Comparison of ENCODE assay signal across 8 cellular contexts in genomic region chr5:140639093-140639821, GRCh38. TPM values are rescaled to one million over a fixed set of nuclear protein-coding genes. Genes with fewer than 3 reads are reported as not detected.
DNase-seq lines count a peak whose midpoint lies in the region; ATAC-seq and TF ChIP-seq lines count a peak whose summit lies in the region.

TSS of gene TMCO6 (plus strand) at chr5:140639451. CDS start at chr5:140639528, 77 bp downstream.

- H3K4me3 ChIP-seq in GM23338: peak within 1 kb of the TSS; percentile 86

- 0 out of 2 replicates have a peak, but pooled peaks cover 3% of the 10 kb centered on the region for H3K9me2 ChIP-seq in GM23338 (ENCODE audit: insufficient read depth)

- peak; percentile 34 to 55; a peak in 3 of 4 replicates for TF ChIP-seq CTCF in GM23338 (conservative IDR thresholded peaks at IDR 0.05; ENCODE audit: low read depth in 2 of 2)
- TF ChIP-seq CTCF in LNCAP (IDR thresholded peaks at IDR 0.05): peak; percentile 59

- H3K36me3 Mint-ChIP-seq in GM23338 (ENCODE audit: low read depth): peaks cover 31% of the 10 kb centered on the region
- H3K36me3 Mint-ChIP-seq in activated T-helper 17 cell treated with anti-CD3 and anti-CD28 coated beads, Interleukin-2, amount 50 U/mL, for 72 hours (ENCODE audit: low read depth): peaks cover 41% of the 10 kb centered on the region
- peaks cover 5% of the 10 kb centered on the region for H3K36me3 Mint-ChIP-seq in natural killer cell treated with Interleukin-12 subunit alpha and Interleukin-12 subunit beta and Interleukin-15 and Interleukin-18, amount 100 ng/mL, for 72 hours

- peaks cover 13% of the 10 kb centered on the region for H3K79me2 ChIP-seq in GM23338 (replicated peaks; ENCODE audit: insufficient read depth)

- H3K27ac ChIP-seq in GM23338 (ENCODE audit: low read depth): peak within 1 kb of the TSS; percentile 45; the same call in 1 of the 2 replicates

- 0 out of 2 replicates have a peak, but pooled peaks cover 3% of the 10 kb centered on the region for H3K36me3 ChIP-seq in GM23338 (ENCODE audit: insufficient read depth)

- no peaks in the 10 kb centered on the region for H3F3A ChIP-seq in GM23338 (replicated peaks; ENCODE audit: low read depth)

- H3K27me3 ChIP-seq in GM23338 (ENCODE audit: insufficient read depth): 0 out of 2 replicates have a peak, but pooled peaks cover under 1% of the 10 kb centered on the region

- ATAC-seq in GM23338: peak; percentile 92
- peak; percentile 94 for ATAC-seq in activated T-helper 17 cell treated with anti-CD3 and anti-CD28 coated beads, Interleukin-2, amount 50 U/mL, for 72 hours (replicated peaks)
- peak; percentile 99 to 100 for ATAC-seq in natural killer cell treated with Interleukin-12 subunit alpha and Interleukin-12 subunit beta and Interleukin-15 and Interleukin-18, amount 100 ng/mL, for 72 hours
- peak; percentile 93 for ATAC-seq in stimulated activated naive CD8-positive, alpha-beta T cell treated with anti-CD3 and anti-CD28 coated beads, Interleukin-15, Interleukin-2, amounts not matched to agents 100 U/mL and 50 U/mL, for 24 hours

- H3K4me1 Mint-ChIP-seq in GM23338: peaks cover 11% of the 10 kb centered on the region; the same call in 2 of the 3 replicates
- peaks cover 24% of the 10 kb centered on the region for H3K4me1 Mint-ChIP-seq in activated T-helper 17 cell treated with anti-CD3 and anti-CD28 coated beads, Interleukin-2, amount 50 U/mL, for 72 hours
- H3K4me1 Mint-ChIP-seq in natural killer cell treated with Interleukin-12 subunit alpha and Interleukin-12 subunit beta and Interleukin-15 and Interleukin-18, amount 100 ng/mL, for 72 hours (ENCODE audit: low read depth in 2 of 2): peaks cover 24 to 25% of the 10 kb centered on the region in 2 donors

- H4K20me1 ChIP-seq in GM23338 (replicated peaks; ENCODE audit: insufficient read depth): no peaks in the 10 kb centered on the region; the same call in 1 of the 2 replicates

- H3K4me1 ChIP-seq in GM23338 (ENCODE audit: insufficient read depth): peaks cover 17% of the 10 kb centered on the region

- peak within 1 kb of the TSS; percentile 92 for H2AFZ ChIP-seq in GM23338

- H3K4me2 ChIP-seq in GM23338: peak within 1 kb of the TSS; percentile 86

- peak within 1 kb of the TSS; percentile 66; the same call in 1 of the 2 replicates for H3K27ac Mint-ChIP-seq in GM23338
- peak within 1 kb of the TSS; percentile 96 for H3K27ac Mint-ChIP-seq in activated T-helper 17 cell treated with anti-CD3 and anti-CD28 coated beads, Interleukin-2, amount 50 U/mL, for 72 hours
- peak within 1 kb of the TSS; percentile 84 to 93 for H3K27ac Mint-ChIP-seq in natural killer cell treated with Interleukin-12 subunit alpha and Interleukin-12 subunit beta and Interleukin-15 and Interleukin-18, amount 100 ng/mL, for 72 hours

- DNase-seq in EH (ENCODE audit: low read depth) (peak; percentile 95), GM23338 (ENCODE audit: low spot score) (peak; percentile 97), RPMI8226 (peak; percentile 98), fibroblast of peridontal ligament (ENCODE audit: extremely low read depth) (peak; percentile 95)
- DNase-seq in natural killer cell treated with Interleukin-12 subunit alpha and Interleukin-12 subunit beta and Interleukin-15 and Interleukin-18, amount 100 ng/mL, for 72 hours (ENCODE audit: low spot score): peak; percentile 98
- DNase-seq in stimulated activated naive CD8-positive, alpha-beta T cell treated with anti-CD3 and anti-CD28 coated beads, Interleukin-15, Interleukin-2, amounts not matched to agents 100 U/mL and 50 U/mL, for 24 hours: peak; percentile 99

- H3K27me3 Mint-ChIP-seq in GM23338 (ENCODE audit: insufficient read depth, low read depth, poor library complexity): peaks cover 18% of the 10 kb centered on the region
- H3K27me3 Mint-ChIP-seq in activated T-helper 17 cell treated with anti-CD3 and anti-CD28 coated beads, Interleukin-2, amount 50 U/mL, for 72 hours: no peaks in the 10 kb centered on the region
- H3K27me3 Mint-ChIP-seq in natural killer cell treated with Interleukin-12 subunit alpha and Interleukin-12 subunit beta and Interleukin-15 and Interleukin-18, amount 100 ng/mL, for 72 hours: no peaks in the 10 kb centered on the region

- H3K4me3 Mint-ChIP-seq in GM23338: peak within 1 kb of the TSS; percentile 90
- H3K4me3 Mint-ChIP-seq in activated T-helper 17 cell treated with anti-CD3 and anti-CD28 coated beads, Interleukin-2, amount 50 U/mL, for 72 hours: peak within 1 kb of the TSS; percentile 92
- peak within 1 kb of the TSS; percentile 99 for H3K4me3 Mint-ChIP-seq in natural killer cell treated with Interleukin-12 subunit alpha and Interleukin-12 subunit beta and Interleukin-15 and Interleukin-18, amount 100 ng/mL, for 72 hours

- H3K9me3 Mint-ChIP-seq in GM23338: peaks cover 3% of the 10 kb centered on the region; the same call in 1 of the 3 replicates
- H3K9me3 Mint-ChIP-seq in activated T-helper 17 cell treated with anti-CD3 and anti-CD28 coated beads, Interleukin-2, amount 50 U/mL, for 72 hours: no peaks in the 10 kb centered on the region
- peaks cover 3% of the 10 kb centered on the region for H3K9me3 Mint-ChIP-seq in natural killer cell treated with Interleukin-12 subunit alpha and Interleukin-12 subunit beta and Interleukin-15 and Interleukin-18, amount 100 ng/mL, for 72 hours

TF ChIP-seq in GM23338, 12 proteins besides CTCF, POLR2A, EP300 and RAD21:
- TF ChIP-seq ETS1 (IDR thresholded peaks at IDR 0.05) (no peak), STAT1 (IDR thresholded peaks at IDR 0.05; ENCODE audit: unreplicated experiment) (no peak), POLR2AphosphoS5 (IDR thresholded peaks at IDR 0.05; ENCODE audit: low read depth) (peak; percentile 97), JUNB (IDR thresholded peaks at IDR 0.05; ENCODE audit: unreplicated experiment) (no peak), CREB1 (CRISPR knock-in tag; IDR thresholded peaks at IDR 0.05; ENCODE audit: low read depth) (peak; percentile 16; the same call in 1 of the 2 replicates), REST (IDR thresholded peaks at IDR 0.05; ENCODE audit: unreplicated experiment) (no peak)

RNA-seq across cellular contexts. Expression of gene TMCO6, which starts in this region (rescaled TPM):
- total RNA-seq in GM23338 (2014; rRNA removed; shearing (Covaris generic)): 19.9 and 37.4 TPM in 2 replicates
- 18.7 and 19.0 TPM in 2 replicates for polyA plus RNA-seq in GM23338 (2016; fragmentation: Nextera tagmentation; extraction: Ambion mirVana)
- 10 to 100 TPM; 22.9 to 30.6 TPM for total RNA-seq in activated T-helper 17 cell treated with anti-CD3 and anti-CD28 coated beads, Interleukin-2, amount 50 U/mL, for 72 hours
- 10 to 100 TPM; 11.6 to 30.3 TPM for total RNA-seq in natural killer cell treated with Interleukin-12 subunit alpha and Interleukin-12 subunit beta and Interleukin-15 and Interleukin-18, amount 100 ng/mL, for 72 hours

Comparison
In these comparisons a context has a peak if more than half of its experiments do, and no peak if none do; other contexts are left out.
1. Peak in every context shown above with its lines: DNase-seq, ATAC-seq, H3K4me3 ChIP-seq and H3K27ac ChIP-seq.